ENCODE assay signal across 24 cellular contexts in the genomic region with DNA sequence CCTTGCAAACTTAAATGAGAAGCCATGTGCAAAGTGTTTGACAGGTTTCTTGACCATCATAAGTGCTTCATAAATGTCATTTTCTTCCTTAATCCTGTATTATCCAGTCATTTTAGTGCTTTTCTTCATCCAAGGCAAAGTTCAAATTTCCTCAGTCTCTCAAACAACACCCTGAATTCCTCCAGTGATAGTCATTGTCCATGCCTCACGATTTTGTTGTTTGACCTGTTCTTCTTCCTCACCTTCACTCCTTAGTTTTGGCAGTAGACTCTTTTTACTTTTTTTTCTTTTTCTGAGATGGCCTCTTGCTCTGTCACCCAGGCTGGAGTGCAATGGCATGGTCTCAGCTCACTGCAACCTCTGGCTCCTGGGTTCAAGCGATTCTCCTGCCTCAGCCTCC.
DNase-seq lines count a peak whose midpoint lies in the region; ATAC-seq, FAIRE-seq and TF ChIP-seq lines count a peak whose summit lies in the region.
"Had no signal": no experiment of that assay in that cellular context is flagged by ENCODE, and none has a peak within 500 bp of the region (broad histone marks: within the 10 kb centered on the region; RNA-seq: fewer than 3 reads in every experiment).

No MANE protein-coding gene starts in this region.

- no TSS peak for BruUV-seq in Caco-2 (replicated peaks; lab: Mats Ljungman, UMichigan)

- no peak for TF ChIP-seq POLR2A in heart left ventricle (IDR thresholded peaks at IDR 0.05)

- no peaks in the 10 kb centered on the region for H3F3A ChIP-seq in GM23338 (replicated peaks; ENCODE audit: low read depth)

- no peaks in the 10 kb centered on the region for H3K9me2 ChIP-seq in GM23338 (ENCODE audit: insufficient read depth)

- H3K9me3 ChIP-seq in Caco-2 (no peaks in the 10 kb centered on the region), heart left ventricle (no peaks in the 10 kb centered on the region)
- H3K9me3 ChIP-seq: A549; BLaER1 treated with 17β-estradiol and CSF1 and Interleukin-3, amounts not matched to agents 10 nM and 100 nM had no signal

- CTCF ChIA-PET in Caco-2 (lab: Charles Lee) = no interaction called here

- ATAC-seq in esophagus mucosa = peak; percentile 73
- ATAC-seq in HG02571 (IDR thresholded peaks at IDR 0.05; ENCODE audit: unreplicated experiment) = no peak
- no peak for ATAC-seq in GM23338
- no peak for ATAC-seq in heart left ventricle
- ATAC-seq: A549; CD8-positive, alpha-beta T cell; GM12878 had no signal

- H3K27ac Mint-ChIP-seq in Caco-2 (ENCODE audit: unreplicated experiment) = no peak overlapping the region
- peak overlapping the region; percentile 72 for H3K27ac Mint-ChIP-seq in type B pancreatic cell
- H3K27ac Mint-ChIP-seq in GM23338 = no peak overlapping the region
- H3K27ac Mint-ChIP-seq: B cell; CD4-positive, alpha-beta T cell; CD8-positive, alpha-beta T cell had no signal

- H2AFZ ChIP-seq in GM23338 = no peak overlapping the region

- no peaks in the 10 kb centered on the region for H4K20me1 ChIP-seq in GM23338 (replicated peaks; ENCODE audit: insufficient read depth)
- H4K20me1 ChIP-seq: BLaER1 treated with 17β-estradiol and CSF1 and Interleukin-3, amounts not matched to agents 10 nM and 100 nM had no signal

- H3K4me3 Mint-ChIP-seq in Caco-2 (ENCODE audit: unreplicated experiment) (peak overlapping the region; percentile 4), type B pancreatic cell (peak overlapping the region; percentile 39), GM23338 (no peak overlapping the region)
- H3K4me3 Mint-ChIP-seq: B cell; CD4-positive, alpha-beta T cell; CD8-positive, alpha-beta T cell had no signal

- no peak overlapping the region for H3K27ac ChIP-seq in GM23338 (ENCODE audit: low read depth)
- H3K27ac ChIP-seq in heart left ventricle = no peak overlapping the region
- H3K27ac ChIP-seq: 22Rv1; A549; BLaER1 treated with 17β-estradiol and CSF1 and Interleukin-3, amounts not matched to agents 10 nM and 100 nM; C4-2B had no signal

- H3K9me3 Mint-ChIP-seq in Caco-2 (ENCODE audit: unreplicated experiment) = peaks cover 6% of the 10 kb centered on the region
- no peaks in the 10 kb centered on the region for H3K9me3 Mint-ChIP-seq in type B pancreatic cell
- no peaks in the 10 kb centered on the region for H3K9me3 Mint-ChIP-seq in GM23338
- H3K9me3 Mint-ChIP-seq: CD8-positive, alpha-beta T cell had no signal

- DNase-seq in Caco-2 = no peak
- DNase-seq in bronchial epithelial cell (ENCODE audit: low read depth) = peak; percentile 37
- no peak for DNase-seq in type B pancreatic cell (ENCODE audit: extremely low spot score, unreplicated experiment)
- no peak for DNase-seq in GM23338 (ENCODE audit: low spot score)
- no peak for DNase-seq in heart left ventricle
- DNase-seq: AML-193; Calu3; CD4-positive, alpha-beta T cell; CD8-positive, alpha-beta T cell; COR-L47; DMS79 treated with DMSO at 0.1 percent for 48 hours; GF-D8 had no signal

- no peaks in the 10 kb centered on the region for H3K27me3 ChIP-seq in Caco-2 (replicated peaks; ENCODE audit: control insufficient read depth, insufficient read depth, low read length)
- no peaks in the 10 kb centered on the region for H3K27me3 ChIP-seq in bronchial epithelial cell (ENCODE audit: control insufficient read depth, insufficient read depth, low read length)
- H3K27me3 ChIP-seq in GM23338 (ENCODE audit: insufficient read depth) = no peaks in the 10 kb centered on the region
- H3K27me3 ChIP-seq in heart left ventricle = peaks cover 0 to 12% (median 0%) of the 10 kb centered on the region in 9 donors
- H3K27me3 ChIP-seq: BLaER1 treated with 17β-estradiol and CSF1 and Interleukin-3, amounts not matched to agents 10 nM and 100 nM had no signal

- H3K36me3 Mint-ChIP-seq in Caco-2 (ENCODE audit: insufficient read depth, unreplicated experiment) (no peaks in the 10 kb centered on the region), type B pancreatic cell (no peaks in the 10 kb centered on the region), GM23338 (ENCODE audit: low read depth) (no peaks in the 10 kb centered on the region)
- H3K36me3 Mint-ChIP-seq: CD8-positive, alpha-beta T cell had no signal

- intact Hi-C loops in Caco-2 (cut with micrococcal nuclease; ENCODE audit: unreplicated experiment) (no loop called here), heart left ventricle (cut with DNase I) (no loop called here)

- no peak for FAIRE-seq in bronchial epithelial cell (lab: Jason Lieb, UNC)
- FAIRE-seq: D721Med, G401.6, GM12878, GM12892, GM19239 had no signal

- TF ChIP-seq CTCF in Caco-2 (IDR thresholded peaks at IDR 0.05; ENCODE audit: insufficient read depth in 1 of 2, low read depth in 1 of 2, low read length in 1 of 2, severe bottlenecking in 1 of 2, unreplicated experiment in 1 of 2) (no peak), bronchial epithelial cell (IDR thresholded peaks at IDR 0.05; ENCODE audit: insufficient read depth, low read length, severe bottlenecking) (no peak), type B pancreatic cell (conservative IDR thresholded peaks at IDR 0.05) (no peak), GM23338 (conservative IDR thresholded peaks at IDR 0.05; ENCODE audit: low read depth in 2 of 2) (no peak), heart left ventricle (IDR thresholded peaks at IDR 0.05) (no peak)

- H3K36me3 ChIP-seq in Caco-2 (ENCODE audit: control insufficient read depth, insufficient read depth, low read length) (no peaks in the 10 kb centered on the region), bronchial epithelial cell (ENCODE audit: control insufficient read depth, insufficient read depth, low read length) (no peaks in the 10 kb centered on the region), GM23338 (ENCODE audit: insufficient read depth) (no peaks in the 10 kb centered on the region), heart left ventricle (no peaks in the 10 kb centered on the region)
- H3K36me3 ChIP-seq: BLaER1 treated with 17β-estradiol and CSF1 and Interleukin-3, amounts not matched to agents 10 nM and 100 nM had no signal

- H3K79me2 ChIP-seq in GM23338 (replicated peaks; ENCODE audit: insufficient read depth) = no peaks in the 10 kb centered on the region

- no peak overlapping the region for H3K4me2 ChIP-seq in GM23338
- H3K4me2 ChIP-seq: A549; BLaER1 treated with 17β-estradiol and CSF1 and Interleukin-3, amounts not matched to agents 10 nM and 100 nM had no signal

- H3K4me3 ChIP-seq in Caco-2 (ENCODE audit: low read depth, low read length) (no peak overlapping the region), bronchial epithelial cell (ENCODE audit: low read depth, low read length) (no peak overlapping the region), GM23338 (no peak overlapping the region), heart left ventricle (no peak overlapping the region)
- H3K4me3 ChIP-seq: A549; BLaER1 treated with 17β-estradiol and CSF1 and Interleukin-3, amounts not matched to agents 10 nM and 100 nM; GM12878 had no signal

- 81 to 85% (median 82%) methylated on average over 2 of the region's 2 CpGs for WGBS in heart left ventricle, 4 donors

- H3K4me1 Mint-ChIP-seq in Caco-2 (ENCODE audit: low read depth, unreplicated experiment) (peaks cover 27% of the 10 kb centered on the region), type B pancreatic cell (ENCODE audit: unreplicated experiment) (no peaks in the 10 kb centered on the region), GM23338 (no peaks in the 10 kb centered on the region)
- H3K4me1 Mint-ChIP-seq: B cell had no signal

- POLR2A ChIA-PET in Caco-2 (lab: Charles Lee) = no interaction called here

- H3K4me1 ChIP-seq in Caco-2 = peaks cover 20% of the 10 kb centered on the region
- H3K4me1 ChIP-seq in GM23338 (ENCODE audit: insufficient read depth) = no peaks in the 10 kb centered on the region
- no peaks in the 10 kb centered on the region for H3K4me1 ChIP-seq in heart left ventricle
- H3K4me1 ChIP-seq: A549; BLaER1 treated with 17β-estradiol and CSF1 and Interleukin-3, amounts not matched to agents 10 nM and 100 nM had no signal

- H3K27me3 Mint-ChIP-seq in Caco-2 (ENCODE audit: insufficient read depth, unreplicated experiment) (no peaks in the 10 kb centered on the region), type B pancreatic cell (no peaks in the 10 kb centered on the region), GM23338 (ENCODE audit: insufficient read depth, low read depth, poor library complexity) (no peaks in the 10 kb centered on the region)
- H3K27me3 Mint-ChIP-seq: B cell; CD4-positive, alpha-beta T cell had no signal

TF ChIP-seq in GM23338, 12 proteins besides CTCF, POLR2A, EP300 and RAD21 (continues in another document):
- TF ChIP-seq NANOG (IDR thresholded peaks at IDR 0.05; ENCODE audit: borderline replicate concordance) = no peak
